Comparison of ENCODE assay signal across 1 cellular context in genomic region chr11:57309106-57310059, GRCh38.
TF ChIP-seq lines count a peak whose summit lies in the region.

No MANE protein-coding gene starts in this region.

TF ChIP-seq in H1, 55 proteins besides CTCF, POLR2A, EP300 and RAD21 (continued from another document):
- TF ChIP-seq ATF2 (IDR thresholded peaks at IDR 0.05; ENCODE audit: low read length) (no peak), EGR1 (IDR thresholded peaks at IDR 0.05; ENCODE audit: borderline replicate concordance, low read depth, low read length) (no peak), HDAC6 (IDR thresholded peaks at IDR 0.05; ENCODE audit: low read depth, low read length) (no peak), PHF8 (conservative IDR thresholded peaks at IDR 0.05; ENCODE audit: low read depth, low read length) (no peak), JUN (IDR thresholded peaks at IDR 0.05; ENCODE audit: low read depth, low read length) (no peak), E2F6 (IDR thresholded peaks at IDR 0.05) (no peak), BACH1 (IDR thresholded peaks at IDR 0.05; ENCODE audit: low read length) (no peak), RNF2 (IDR thresholded peaks at IDR 0.05; ENCODE audit: borderline replicate concordance, low read depth, low read length, missing control alignments, poor library complexity, severe bottlenecking) (no peak), YY1 (IDR thresholded peaks at IDR 0.05; ENCODE audit: low read depth, low read length) (no peak), HDAC2 (IDR thresholded peaks at IDR 0.05; ENCODE audit: borderline replicate concordance in 1 of 2, low read depth in 2 of 2, low read length in 2 of 2) (no peak), RXRA (IDR thresholded peaks at IDR 0.05; ENCODE audit: insufficient read depth, low read depth, low read length) (no peak), TAF1 (IDR thresholded peaks at IDR 0.05; ENCODE audit: low read depth, low read length) (no peak), CTBP2 (IDR thresholded peaks at IDR 0.05; ENCODE audit: borderline replicate concordance, insufficient read depth, insufficient read length, low read length) (no peak), KDM4A (IDR thresholded peaks at IDR 0.05; ENCODE audit: low read depth, low read length, severe bottlenecking) (no peak), SRF (IDR thresholded peaks at IDR 0.05; ENCODE audit: low read depth, low read length) (no peak), MAFK (IDR thresholded peaks at IDR 0.05; ENCODE audit: low read depth, low read length) (no peak), CHD7 (IDR thresholded peaks at IDR 0.05; ENCODE audit: insufficient replicate concordance, low read length) (no peak)
